ENCODE assay signal across 8 cellular contexts in the genomic region with DNA sequence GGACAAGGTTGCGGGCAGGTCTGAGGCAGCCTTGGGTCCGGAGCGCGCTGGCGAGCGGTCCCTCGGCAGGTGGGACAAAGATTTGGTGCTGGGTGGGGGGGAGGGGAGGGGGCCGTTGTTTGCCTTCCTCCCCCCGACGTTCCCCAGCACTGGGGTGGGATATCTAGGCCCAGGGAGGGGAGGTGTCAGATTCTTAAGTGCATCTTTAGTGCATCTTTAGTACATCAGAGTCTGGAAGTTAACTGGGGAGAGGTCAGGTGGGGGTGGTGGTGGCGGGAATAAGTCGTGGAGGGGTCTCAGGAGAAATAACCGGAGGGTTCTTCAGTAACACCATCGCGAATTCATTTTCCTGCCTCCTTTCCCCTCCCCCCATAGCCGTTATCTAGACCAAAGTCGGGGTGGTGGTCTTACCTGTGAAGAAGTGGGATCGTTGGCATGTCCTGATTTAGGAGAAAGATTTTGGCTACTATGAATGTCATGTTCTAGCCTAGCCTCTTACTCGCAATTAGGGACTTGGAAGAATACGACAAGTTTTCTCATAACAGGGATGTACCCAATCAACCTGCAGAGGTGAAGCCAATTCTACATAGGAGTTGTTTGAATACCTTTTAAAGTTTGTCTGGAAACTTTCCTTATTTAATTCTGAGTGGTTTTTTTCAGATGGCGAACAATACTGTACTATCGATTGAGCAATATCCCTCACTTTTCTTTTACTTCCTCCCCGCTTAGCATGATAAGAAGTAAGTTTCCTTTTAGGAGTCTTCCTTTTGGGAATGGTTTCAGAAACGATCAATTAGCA. TPM values are rescaled to one million over a fixed set of nuclear protein-coding genes. Genes with fewer than 3 reads are reported as not detected.
DNase-seq lines count a peak whose midpoint lies in the region; ATAC-seq, FAIRE-seq and TF ChIP-seq lines count a peak whose summit lies in the region.

No MANE protein-coding gene starts in this region.

- TF ChIP-seq CTCF in 22Rv1 (IDR thresholded peaks at IDR 0.05) (no peak), SU-DHL-6 (IDR thresholded peaks at IDR 0.05; ENCODE audit: insufficient read depth, low read length, poor library complexity, severe bottlenecking) (no peak), fibroblast of villous mesenchyme (IDR thresholded peaks at IDR 0.05; ENCODE audit: insufficient read depth, low read depth, low read length) (no peak), sigmoid colon (IDR thresholded peaks at IDR 0.05) (no peak)

- intact Hi-C loops in sigmoid colon (cut with DNase I) = loop anchor here (5.0 kb wide), 1 partner anchor 77 kb away; a partner anchor contains a TSS

- no peaks in the 10 kb centered on the region for H3K36me3 ChIP-seq in SU-DHL-6 (ENCODE audit: low read length)
- no peaks in the 10 kb centered on the region for H3K36me3 ChIP-seq in sigmoid colon

- WGBS in sigmoid colon, 2 donors = 2 to 3% methylated on average over 24 of the region's 24 CpGs

- FAIRE-seq in GM12891 (lab: Jason Lieb, UNC) = peak; percentile 86

- H2AFZ ChIP-seq in SU-DHL-6 (ENCODE audit: low read depth, low read length, severe bottlenecking) = peak overlapping the region; percentile 97

- H3F3A ChIP-seq in SU-DHL-6 (ENCODE audit: insufficient read depth) = 0 out of 2 replicates have a peak, but pooled peaks cover 3% of the 10 kb centered on the region

- no peak for ATAC-seq in HG03159 (IDR thresholded peaks at IDR 0.05; ENCODE audit: unreplicated experiment)

- H3K4me3 ChIP-seq in SU-DHL-6 (ENCODE audit: insufficient read depth, low read length, poor library complexity, severe bottlenecking) = peak overlapping the region; percentile 79
- H3K4me3 ChIP-seq in fibroblast of villous mesenchyme (ENCODE audit: low read depth, low read length) = peak overlapping the region; percentile 94
- H3K4me3 ChIP-seq in sigmoid colon = peak overlapping the region; percentile 89 to 99 (median 97)

- no peaks in the 10 kb centered on the region for H3K27me3 ChIP-seq in SU-DHL-6 (ENCODE audit: low read length)
- H3K27me3 ChIP-seq in sigmoid colon = no peaks in the 10 kb centered on the region

- TF ChIP-seq POLR2A in GM12891 (IDR thresholded peaks at IDR 0.05; ENCODE audit: low read depth, low read length) (no peak), sigmoid colon (IDR thresholded peaks at IDR 0.05) (no peak)

- peak overlapping the region; percentile 86 for H3K4me2 ChIP-seq in SU-DHL-6 (ENCODE audit: low read depth, low read length, poor library complexity, severe bottlenecking)

- no peaks in the 10 kb centered on the region for H3K9me2 ChIP-seq in SU-DHL-6 (replicated peaks; ENCODE audit: insufficient read depth, low read length)

- peak overlapping the region; percentile 95 for H3K9ac ChIP-seq in SU-DHL-6 (ENCODE audit: low read length)

- H4K20me1 ChIP-seq in SU-DHL-6 (ENCODE audit: low read depth, low read length) = no peaks in the 10 kb centered on the region

- H3K9me3 ChIP-seq in SU-DHL-6 (ENCODE audit: insufficient read depth, low read length) (no peaks in the 10 kb centered on the region), sigmoid colon (no peaks in the 10 kb centered on the region)

- H3K27ac ChIP-seq in 22Rv1 = peak overlapping the region; percentile 78
- peak overlapping the region; percentile 57 for H3K27ac ChIP-seq in SU-DHL-6 (ENCODE audit: low read depth, low read length)
- H3K27ac ChIP-seq in sigmoid colon = peak overlapping the region; percentile 84 to 95 (median 94)

- DNase-seq in GM12891 (ENCODE audit: insufficient read length, low spot score) = peak; percentile 10
- peak; percentile 38 for DNase-seq in fibroblast of villous mesenchyme (ENCODE audit: low read depth)
- no peak for DNase-seq in sigmoid colon
- DNase-seq in SW480 (ENCODE audit: low spot score) = no peak
- no peak for DNase-seq in NCI-H345 (lab: John Stamatoyannopoulos, UW)

- H3K79me2 ChIP-seq in SU-DHL-6 (ENCODE audit: insufficient read depth, low read length) = peaks cover 43% of the 10 kb centered on the region

- TF ChIP-seq EP300 in sigmoid colon (IDR thresholded peaks at IDR 0.05) = no peak

- peaks cover 0 to 43% (median 33%) of the 10 kb centered on the region in 4 donors for H3K4me1 ChIP-seq in sigmoid colon

TF ChIP-seq in GM12891, 5 proteins besides CTCF, POLR2A, EP300 and RAD21:
- TF ChIP-seq POU2F2 (IDR thresholded peaks at IDR 0.05; ENCODE audit: low read depth, low read length) (no peak), SPI1 (IDR thresholded peaks at IDR 0.05; ENCODE audit: low read depth, low read length) (no peak), POLR2AphosphoS5 (IDR thresholded peaks at IDR 0.05; ENCODE audit: low read depth, low read length) (no peak), PAX5 (IDR thresholded peaks at IDR 0.05; ENCODE audit: insufficient read depth, low read length, severe bottlenecking) (no peak), TAF1 (IDR thresholded peaks at IDR 0.05; ENCODE audit: low read depth, low read length) (no peak)

RNA-seq across cellular contexts. Expression of a gene that starts 0.9 kb away (rescaled TPM):
- polyA plus RNA-seq in GM12891 (2012; ENCODE audit: low read depth, missing spikeins) = 11.4 TPM
- total RNA-seq in fibroblast of villous mesenchyme = 42.8 and 59.6 TPM in 2 replicates
- 10 to 100 TPM; 36.7 to 46.0 (median 40.8) TPM for total RNA-seq in sigmoid colon
- polyA plus RNA-seq in sigmoid colon = 10 to 100 TPM in 1 of 3 donors, 1 to 10 TPM in 2; 4.2 to 11.2 (median 4.2) TPM

Comparison
In these comparisons a context has a peak if more than half of its experiments do, and no peak if none do; other contexts are left out.
1. DNase-seq: peak in GM12891 (single experiment) and fibroblast of villous mesenchyme (single experiment); none in sigmoid colon (single experiment), SW480 (single experiment) and NCI-H345 (single experiment).
2. Peak in every context shown above with its lines, with median percentiles within 50 percentile points of each other: H3K27ac ChIP-seq and H3K4me3 ChIP-seq.